ENCODE assay signal across 16 cellular contexts in genomic region chr10:17850526-17850925, GRCh38. TPM values are rescaled to one million over a fixed set of nuclear protein-coding genes. Genes with fewer than 3 reads are reported as not detected.
"Had no signal": no experiment of that assay in that cellular context is flagged by ENCODE, and none has a peak within 500 bp of the region (broad histone marks: within the 10 kb centered on the region; RNA-seq: fewer than 3 reads in every experiment).

No MANE protein-coding gene starts in this region.

- H3K36me3 ChIP-seq: left lung, ovary, upper lobe of left lung had no signal

- H3K9me3 ChIP-seq: left lung, ovary, upper lobe of left lung had no signal

- H3K4me1 ChIP-seq: left lung had no signal

- H3K4me3 ChIP-seq: coronary artery, left lung, ovary, upper lobe of left lung had no signal

- H3K27ac ChIP-seq: coronary artery, left lung, ovary, upper lobe of left lung had no signal

- DNase-seq: activated CD4-positive, alpha-beta T cell treated with anti-CD3 and anti-CD28 coated beads for 1 hour; activated CD4-positive, alpha-beta T cell treated with anti-CD3 and anti-CD28 coated beads, Interleukin-2, amount 50 U/mL, for 48 hours; activated CD8-positive, alpha-beta memory T cell treated with anti-CD3 and anti-CD28 coated beads, Interleukin-2, amount 10 ng/mL, durations not matched to agents 7 days and 5 days; activated effector memory CD4-positive, alpha-beta T cell treated with Interleukin-2 at 50 U/mL for 16 hours; activated T-cell treated with anti-CD3 and anti-CD28 coated beads, Interleukin-2, amount 50 U/mL, for 24 hours; central memory CD4-positive, alpha-beta T cell; effector memory CD8-positive, alpha-beta T cell; erythroblast; left lung; ovary; stimulated activated CD4-positive, alpha-beta T cell treated with anti-CD3 and anti-CD28 coated beads, Interleukin-12 subunit alpha, Interleukin-12 subunit beta, amount 100 ng/mL, for 4 hours; stimulated activated naive CD4-positive, alpha-beta T cell; substantia nigra; upper lobe of left lung had no signal

- H3K27me3 ChIP-seq: left lung, ovary, upper lobe of left lung had no signal

RNA-seq across cellular contexts. Expression of gene MRC1, which starts 41.4 kb away (rescaled TPM):
- total RNA-seq: neural crest cell had no signal
